ENCODE assay signal across 31 cellular contexts in genomic region chr15:101146118-101146702, GRCh38.
"Had no signal": no experiment of that assay in that cellular context is flagged by ENCODE, and none has a peak within 500 bp of the region (broad histone marks: within the 10 kb centered on the region; RNA-seq: fewer than 3 reads in every experiment).

No MANE protein-coding gene starts in this region.

- H3K36me3 ChIP-seq: esophagus muscularis mucosa, heart left ventricle, neural progenitor cell, right lobe of liver, uterus had no signal

- H3K36me3 Mint-ChIP-seq: activated CD4-positive, alpha-beta memory T cell treated with anti-CD3 and anti-CD28 coated beads for 36 hours; immature natural killer cell; memory B cell; neural progenitor cell; stimulated activated effector memory CD8-positive, alpha-beta T cell treated with anti-CD3 and anti-CD28 coated beads, Interleukin-12 subunit alpha, Interleukin-12 subunit beta, amount 100 ng/mL, for 72 hours; type B pancreatic cell had no signal

- H3K9ac ChIP-seq: neural progenitor cell had no signal

- H3K27me3 ChIP-seq: esophagus muscularis mucosa, foreskin keratinocyte, heart left ventricle, neural progenitor cell, right lobe of liver, uterus had no signal

- ATAC-seq: activated T-cell treated with anti-CD3 and anti-CD28 coated beads, Interleukin-2, amount 50 U/mL, for 4 hours; activated T-helper 17 cell treated with anti-CD3 and anti-CD28 coated beads, Interleukin-2, amount 50 U/mL, for 72 hours; foreskin keratinocyte; heart left ventricle; left colon; naive thymus-derived CD4-positive, alpha-beta T cell; right lobe of liver; stimulated activated effector memory CD8-positive, alpha-beta T cell treated with anti-CD3 and anti-CD28 coated beads, Interleukin-12 subunit alpha, Interleukin-12 subunit beta, amount 100 ng/mL, for 72 hours; stimulated activated naive CD8-positive, alpha-beta T cell treated with anti-CD3 and anti-CD28 coated beads, Interleukin-15, amount 100 ng/mL, for 72 hours had no signal

- H3K27ac ChIP-seq: esophagus muscularis mucosa, foreskin keratinocyte, heart left ventricle, neural progenitor cell, right lobe of liver, skin epidermis, uterus had no signal

- FAIRE-seq: bronchial epithelial cell, kidney had no signal

- H3K4me2 ChIP-seq: neural progenitor cell had no signal

- H3K27ac Mint-ChIP-seq: activated CD4-positive, alpha-beta memory T cell treated with anti-CD3 and anti-CD28 coated beads for 36 hours; activated CD4-positive, alpha-beta T cell treated with anti-CD3 and anti-CD28 coated beads, Interleukin-2, amount 10 ng/mL, durations not matched to agents 24 days and 14 days; activated T-helper 17 cell treated with anti-CD3 and anti-CD28 coated beads, Interleukin-2, amount 50 U/mL, for 72 hours; dendritic cell treated with granulocyte-macrophage colony-stimulating factor and Interleukin-4, amounts not matched to agents 40 ng/mL and 50 ng/mL, for 4 days; endodermal cell; memory B cell; neural progenitor cell; stimulated activated effector memory CD8-positive, alpha-beta T cell treated with anti-CD3 and anti-CD28 coated beads, Interleukin-12 subunit alpha, Interleukin-12 subunit beta, amount 100 ng/mL, for 72 hours; T-helper 1 cell treated with Interleukin-12 subunit alpha and Interleukin-12 subunit beta and Interleukin-4 antibody, amounts not matched to agents 30 μg/mL and 1 μg/mL, for 36 hours; type B pancreatic cell had no signal

- DNase-seq: activated CD4-positive, alpha-beta memory T cell treated with anti-CD3 and anti-CD28 coated beads for 36 hours; activated CD4-positive, alpha-beta T cell treated with anti-CD3 and anti-CD28 coated beads, Interleukin-2, amount 10 ng/mL, durations not matched to agents 24 days and 14 days; activated CD4-positive, CD25-positive, alpha-beta regulatory T cell treated with anti-CD3 and anti-CD28 coated beads, Interleukin-2, amount 50 U/mL, for 72 hours; activated naive CD4-positive, alpha-beta T cell; activated T-cell treated with anti-CD3 and anti-CD28 coated beads, Interleukin-2, amount 50 U/mL, for 4 hours; foreskin keratinocyte; heart left ventricle; hypothalamus; immature natural killer cell; kidney; left colon; midbrain; naive thymus-derived CD4-positive, alpha-beta T cell; right lobe of liver; stimulated activated CD4-positive, alpha-beta T cell treated with anti-CD3 and anti-CD28 coated beads, Interleukin-4, amount 100 ng/mL, for 24 hours; stimulated activated naive CD8-positive, alpha-beta T cell treated with anti-CD3 and anti-CD28 coated beads, Interleukin-15, amount 100 ng/mL, for 72 hours; substantia nigra; T-helper 9 cell; uterus had no signal

- H2AFZ ChIP-seq: neural progenitor cell had no signal

- H3K4me3 ChIP-seq: esophagus muscularis mucosa, heart left ventricle, neural progenitor cell, right lobe of liver, skin epidermis, uterus had no signal

- H3K27me3 Mint-ChIP-seq: activated CD4-positive, alpha-beta T cell treated with anti-CD3 and anti-CD28 coated beads, Interleukin-2, amount 10 ng/mL, durations not matched to agents 24 days and 14 days; activated T-helper 17 cell treated with anti-CD3 and anti-CD28 coated beads, Interleukin-2, amount 50 U/mL, for 72 hours; central memory CD8-positive, alpha-beta T cell; stimulated activated naive CD8-positive, alpha-beta T cell treated with anti-CD3 and anti-CD28 coated beads, Interleukin-15, amount 100 ng/mL, for 72 hours; type B pancreatic cell had no signal

- H3K4me1 ChIP-seq: neural progenitor cell, right lobe of liver, uterus had no signal

- H3K9me3 Mint-ChIP-seq: activated CD4-positive, alpha-beta memory T cell treated with anti-CD3 and anti-CD28 coated beads for 36 hours; activated T-cell treated with anti-CD3 and anti-CD28 coated beads, Interleukin-2, amount 50 U/mL, for 4 hours; activated T-helper 17 cell treated with anti-CD3 and anti-CD28 coated beads, Interleukin-2, amount 50 U/mL, for 72 hours; central memory CD8-positive, alpha-beta T cell; endodermal cell; immature natural killer cell; stimulated activated effector memory CD8-positive, alpha-beta T cell treated with anti-CD3 and anti-CD28 coated beads, Interleukin-12 subunit alpha, Interleukin-12 subunit beta, amount 100 ng/mL, for 72 hours; stimulated activated naive CD8-positive, alpha-beta T cell treated with anti-CD3 and anti-CD28 coated beads, Interleukin-15, amount 100 ng/mL, for 72 hours; T-helper 1 cell treated with Interleukin-12 subunit alpha and Interleukin-12 subunit beta and Interleukin-4 antibody, amounts not matched to agents 30 μg/mL and 1 μg/mL, for 36 hours; type B pancreatic cell had no signal

- H3K9me3 ChIP-seq: esophagus muscularis mucosa, heart left ventricle, right lobe of liver, uterus had no signal

- H3K4me3 Mint-ChIP-seq: activated CD4-positive, alpha-beta memory T cell treated with anti-CD3 and anti-CD28 coated beads for 36 hours; activated CD4-positive, alpha-beta T cell treated with anti-CD3 and anti-CD28 coated beads, Interleukin-2, amount 10 ng/mL, durations not matched to agents 24 days and 14 days; activated T-cell treated with anti-CD3 and anti-CD28 coated beads, Interleukin-2, amount 50 U/mL, for 4 hours; activated T-helper 17 cell treated with anti-CD3 and anti-CD28 coated beads, Interleukin-2, amount 50 U/mL, for 72 hours; central memory CD8-positive, alpha-beta T cell; dendritic cell treated with granulocyte-macrophage colony-stimulating factor and Interleukin-4, amounts not matched to agents 40 ng/mL and 50 ng/mL, for 4 days; endodermal cell; immature natural killer cell; memory B cell; naive thymus-derived CD4-positive, alpha-beta T cell; neural progenitor cell; stimulated activated effector memory CD8-positive, alpha-beta T cell treated with anti-CD3 and anti-CD28 coated beads, Interleukin-12 subunit alpha, Interleukin-12 subunit beta, amount 100 ng/mL, for 72 hours; stimulated activated naive CD8-positive, alpha-beta T cell treated with anti-CD3 and anti-CD28 coated beads, Interleukin-15, amount 100 ng/mL, for 72 hours; T-helper 1 cell treated with Interleukin-12 subunit alpha and Interleukin-12 subunit beta and Interleukin-4 antibody, amounts not matched to agents 30 μg/mL and 1 μg/mL, for 36 hours; type B pancreatic cell had no signal
